ENCODE assay signal across 16 cellular contexts in the genomic region with DNA sequence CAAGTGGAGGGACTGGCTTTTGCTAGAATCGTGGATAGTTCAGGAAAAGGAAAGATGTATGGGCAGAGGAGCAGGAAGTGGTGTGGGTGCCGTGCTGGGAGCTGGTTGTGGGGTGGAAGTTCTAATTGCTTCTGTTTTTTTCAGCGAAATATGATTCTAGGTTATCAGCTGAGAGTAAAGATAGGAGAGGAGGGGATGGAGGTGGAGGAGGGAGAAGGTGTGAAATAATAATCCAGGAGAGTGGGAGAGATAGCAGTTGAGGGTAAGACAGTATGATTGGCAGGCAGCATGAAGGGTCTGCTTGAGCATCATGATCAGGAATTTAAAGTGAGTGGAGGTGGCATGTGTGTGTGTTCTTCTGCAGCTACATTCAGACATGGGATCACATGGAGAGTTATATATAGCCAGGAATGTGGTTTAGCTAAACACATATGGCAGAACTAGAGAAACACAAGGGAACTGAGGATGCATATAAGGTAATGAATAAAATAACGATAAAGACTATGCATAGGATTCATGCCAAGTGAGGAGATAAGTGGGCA.
DNase-seq lines count a peak whose midpoint lies in the region; ATAC-seq and TF ChIP-seq lines count a peak whose summit lies in the region.
"Had no signal": no experiment of that assay in that cellular context is flagged by ENCODE, and none has a peak within 500 bp of the region (broad histone marks: within the 10 kb centered on the region; RNA-seq: fewer than 3 reads in every experiment).

No MANE protein-coding gene starts in this region.

- TF ChIP-seq POLR2A in adrenal gland (IDR thresholded peaks at IDR 0.05), result no peak

- no peak for TF ChIP-seq CTCF in adrenal gland (IDR thresholded peaks at IDR 0.05)

- no peaks in the 10 kb centered on the region for H3K36me3 ChIP-seq in adrenal gland (replicated peaks in 1 of 2)
- H3K36me3 ChIP-seq: HAP-1 had no signal

- H3K27me3 ChIP-seq in right cardiac atrium (ENCODE audit: control insufficient read depth, insufficient read depth) (no peaks in the 10 kb centered on the region), adrenal gland (no peaks in the 10 kb centered on the region)

- H3K27ac ChIP-seq in right cardiac atrium (ENCODE audit: low read length) (peak overlapping the region; percentile 81), adrenal gland (no peak overlapping the region)
- H3K27ac ChIP-seq: 22Rv1, A549, GM23248 had no signal

- H3K4me3 ChIP-seq in right cardiac atrium (ENCODE audit: low read length) (no peak overlapping the region), adrenal gland (no peak overlapping the region)
- H3K4me3 ChIP-seq: A549, GM23248, HAP-1 had no signal

- DNase-seq in Right ventricle myocardium superior, result no peak
- no peak for DNase-seq in cardiac septum (ENCODE audit: low spot score)
- no peak for DNase-seq in left cardiac atrium
- no peak for DNase-seq in right cardiac atrium
- no peak for DNase-seq in EL
- DNase-seq in adrenal gland, result no peak
- DNase-seq: AML-193; CD4-positive, alpha-beta memory T cell; DMS153; DMS79; GF-D8; GM23248 had no signal

- H3K4me1 ChIP-seq in right cardiac atrium (ENCODE audit: control insufficient read depth, insufficient read depth, low read length), result peaks cover 5% of the 10 kb centered on the region
- peaks cover 0 to 18% of the 10 kb centered on the region in 2 donors for H3K4me1 ChIP-seq in adrenal gland (replicated peaks in 1 of 2)
- H3K4me1 ChIP-seq: A549, HAP-1 had no signal

- H3K9me3 ChIP-seq in right cardiac atrium (ENCODE audit: control insufficient read depth, low read length) (no peaks in the 10 kb centered on the region), adrenal gland (replicated peaks in 1 of 3) (no peaks in the 10 kb centered on the region)
- H3K9me3 ChIP-seq: A549, HAP-1 had no signal

- ATAC-seq in Right ventricle myocardium superior (ENCODE audit: poor library complexity) (peak; percentile 25), left cardiac atrium (peak; percentile 21 to 49), right cardiac atrium (peak in 1 of 2 donors; percentile 53), GM21717 (IDR thresholded peaks at IDR 0.05; ENCODE audit: unreplicated experiment) (no peak)
- ATAC-seq: A549 had no signal

- WGBS in right cardiac atrium, result 38% methylated on average over 4 of the region's 4 CpGs
- WGBS in adrenal gland, 4 donors, result 52 to 74% (median 65%) methylated on average over 4 of the region's 4 CpGs

- intact Hi-C loops in Right ventricle myocardium superior (cut with DNase I) (no loop called here), cardiac septum (cut with DNase I) (loop anchor here (5.0 kb wide), 1 partner anchor 36 kb away; no protein-coding TSS in a partner anchor), left cardiac atrium (cut with DNase I) (loop anchor here in 1 of 2 donors (10.0 kb wide), 1 partner anchor 68 kb away; no protein-coding TSS in a partner anchor), right cardiac atrium (cut with DNase I) (no loop called here), adrenal gland (cut with DNase I) (no loop called here)
